ENCODE assay signal across 1 cellular context in the genomic region with DNA sequence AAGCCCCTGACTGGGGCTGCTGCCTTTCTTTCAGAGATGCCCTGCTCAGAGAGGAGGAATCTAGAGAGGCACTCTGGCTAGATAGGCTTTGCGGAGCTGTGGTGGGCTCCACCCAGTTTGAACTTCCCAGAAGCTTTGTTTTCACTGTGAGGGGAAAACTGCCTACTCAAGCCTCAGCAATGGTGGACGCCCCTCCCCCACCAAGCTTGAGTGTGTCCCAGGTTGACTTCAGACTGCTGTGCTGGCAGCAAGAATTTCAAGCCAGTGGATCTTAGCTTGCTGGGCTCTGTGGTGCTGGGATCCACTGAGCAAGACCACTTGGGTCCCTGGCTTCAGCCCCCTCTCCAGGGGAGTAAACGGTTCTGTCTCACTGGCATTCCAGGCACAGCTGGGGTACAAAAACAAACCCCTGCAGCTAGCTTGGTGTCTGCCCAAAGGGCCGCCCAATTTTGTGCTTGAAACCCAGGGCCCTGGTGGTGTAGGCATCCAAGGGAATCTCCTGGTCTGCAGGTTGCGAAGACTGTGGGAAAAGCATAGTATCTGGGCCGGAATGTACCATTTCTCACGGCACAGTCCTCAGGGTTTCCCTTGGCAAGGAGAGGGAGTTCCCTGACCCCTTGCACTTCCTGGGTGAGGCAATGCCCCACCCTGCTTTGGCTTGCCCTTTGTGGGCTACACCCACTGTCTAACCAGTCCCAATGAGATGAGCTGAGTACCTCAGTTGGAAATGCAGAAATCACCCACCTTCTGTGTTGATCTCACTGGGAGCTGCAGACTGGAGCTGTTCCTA.
A peak's percentile ranks its signal among the peaks of the same experiment; 100 is the strongest.
TF ChIP-seq lines count a peak whose summit lies in the region.

No MANE protein-coding gene starts in this region.

TF ChIP-seq in HCT116, 20 proteins besides CTCF, POLR2A, EP300 and RAD21:
- TF ChIP-seq SP1 (IDR thresholded peaks at IDR 0.05; ENCODE audit: low read depth) = peak; percentile 22; the same call in 1 of the 2 replicates
TF ChIP-seq in HCT116: peak in this region for 1; not testable (repeated sequence) for 19.
